In genomic region chr10:101305241-101306230, GRCh38 we compare ENCODE assay signal across 29 cellular contexts. TPM values are rescaled to one million over a fixed set of nuclear protein-coding genes. Genes with fewer than 3 reads are reported as not detected.
DNase-seq lines count a peak whose midpoint lies in the region; ATAC-seq and TF ChIP-seq lines count a peak whose summit lies in the region.
"Had no signal": no experiment of that assay in that cellular context is flagged by ENCODE, and none has a peak within 500 bp of the region (broad histone marks: within the 10 kb centered on the region; RNA-seq: fewer than 3 reads in every experiment).

No MANE protein-coding gene starts in this region.

- H2AFZ ChIP-seq in neural progenitor cell (replicated peaks) = no peak overlapping the region

- no peaks in the 10 kb centered on the region for H3K79me2 ChIP-seq in neural progenitor cell (ENCODE audit: low read depth)

- H3K9ac ChIP-seq in neural progenitor cell = no peak overlapping the region

- H3K27me3 ChIP-seq in cardiac muscle cell (no peaks in the 10 kb centered on the region), ectodermal cell (ENCODE audit: control insufficient read depth, insufficient read depth, low read length, poor library complexity, severe bottlenecking) (peaks cover 29% of the 10 kb centered on the region), neural progenitor cell (peaks cover 34% of the 10 kb centered on the region)

- no peaks in the 10 kb centered on the region for H3K36me3 ChIP-seq in cardiac muscle cell
- no peaks in the 10 kb centered on the region for H3K36me3 ChIP-seq in ectodermal cell (ENCODE audit: control insufficient read depth, insufficient read depth, low read length)
- H3K36me3 ChIP-seq in neural progenitor cell = no peaks in the 10 kb centered on the region
- H3K36me3 ChIP-seq: prostate gland had no signal

- H3K4me3 Mint-ChIP-seq in neural progenitor cell = peak overlapping the region; percentile 48
- H3K4me3 Mint-ChIP-seq: activated CD4-positive, alpha-beta memory T cell treated with anti-CD3 and anti-CD28 coated beads for 36 hours; activated naive CD8-positive, alpha-beta T cell treated with anti-CD3 and anti-CD28 coated beads, Interleukin-2, amount 50 U/mL, for 24 hours; activated T-cell treated with anti-CD3 and anti-CD28 coated beads, Interleukin-2, amount 50 U/mL, for 72 hours; central memory CD8-positive, alpha-beta T cell; immature natural killer cell; stimulated activated memory B cell treated with anti-CD40 and anti-IgM and Interleukin-4, amounts not matched to agents 10 μg/mL and 1 μg/mL and 100 μg/mL, for 72 hours; T-helper 1 cell treated with Interleukin-12 subunit alpha and Interleukin-12 subunit beta and Interleukin-4 antibody, amounts not matched to agents 30 μg/mL and 1 μg/mL, for 36 hours had no signal

- intact Hi-C loops in left ventricle myocardium superior (cut with micrococcal nuclease) = loop anchor here (10.0 kb wide), 1 partner anchor 139 kb away; no protein-coding TSS in a partner anchor

- H3K9me3 ChIP-seq in cardiac muscle cell (ENCODE audit: low read depth) (no peaks in the 10 kb centered on the region), ectodermal cell (ENCODE audit: control insufficient read depth, low read length) (no peaks in the 10 kb centered on the region), neural progenitor cell (ENCODE audit: low read depth) (no peaks in the 10 kb centered on the region)
- H3K9me3 ChIP-seq: prostate gland had no signal

- peak in 1 of 2 donors; percentile 74 for DNase-seq in cardiac muscle cell (ENCODE audit: low read depth in 1 of 2, low spot score in 1 of 2)
- no peak for DNase-seq in left ventricle myocardium superior
- DNase-seq in neural progenitor cell (ENCODE audit: low spot score) = peak; percentile 87
- DNase-seq in NCI-H446 treated with DMSO at 0.1 percent for 48 hours (lab: John Stamatoyannopoulos, UW) = no peak
- no peak for DNase-seq in AG20443 (ENCODE audit: low spot score)
- DNase-seq: 8988T; activated CD4-positive, alpha-beta memory T cell treated with anti-CD3 and anti-CD28 coated beads for 36 hours; activated CD4-positive, CD25-positive, alpha-beta regulatory T cell treated with anti-CD3 and anti-CD28 coated beads, Interleukin-2, amount 50 U/mL, for 72 hours; activated naive CD8-positive, alpha-beta T cell treated with anti-CD3 and anti-CD28 coated beads, Interleukin-2, amount 50 U/mL, for 24 hours; activated T-cell treated with anti-CD3 and anti-CD28 coated beads, Interleukin-2, amount 50 U/mL, for 72 hours; COR-L47; GF-D8; immature natural killer cell; mesenchymal stem cell; NCI-H1092; NCI-H1694 treated with DMSO at 0.1 percent for 48 hours; NCI-H510A; NK-92 treated with Interleukin-12 subunit alpha and Interleukin-12 subunit beta, amount 100 ng/mL, for 24 hours had no signal

- H3K4me1 ChIP-seq in cardiac muscle cell (ENCODE audit: low read depth) (peaks cover 10% of the 10 kb centered on the region), ectodermal cell (ENCODE audit: control insufficient read depth, insufficient read depth, low read length) (peaks cover 43% of the 10 kb centered on the region), neural progenitor cell (peaks cover 37% of the 10 kb centered on the region)

- H3K4me2 ChIP-seq in neural progenitor cell = peak overlapping the region; percentile 59

- no peak for TF ChIP-seq CTCF in cardiac muscle cell (IDR thresholded peaks at IDR 0.05; ENCODE audit: low read depth, low read length)
- no peak for TF ChIP-seq CTCF in neural progenitor cell (IDR thresholded peaks at IDR 0.05)

- H3K27ac Mint-ChIP-seq in neural progenitor cell = no peak overlapping the region
- H3K27ac Mint-ChIP-seq: activated CD4-positive, alpha-beta memory T cell treated with anti-CD3 and anti-CD28 coated beads for 36 hours; activated naive CD8-positive, alpha-beta T cell treated with anti-CD3 and anti-CD28 coated beads, Interleukin-2, amount 50 U/mL, for 24 hours; activated T-cell treated with anti-CD3 and anti-CD28 coated beads, Interleukin-2, amount 50 U/mL, for 72 hours; immature natural killer cell; stimulated activated memory B cell treated with anti-CD40 and anti-IgM and Interleukin-4, amounts not matched to agents 10 μg/mL and 1 μg/mL and 100 μg/mL, for 72 hours; T-helper 1 cell treated with Interleukin-12 subunit alpha and Interleukin-12 subunit beta and Interleukin-4 antibody, amounts not matched to agents 30 μg/mL and 1 μg/mL, for 36 hours had no signal

- H3K27me3 Mint-ChIP-seq in neural progenitor cell (ENCODE audit: insufficient read depth, low read depth) = peaks cover 35% of the 10 kb centered on the region

- H3K9me3 Mint-ChIP-seq in neural progenitor cell = peaks cover 4% of the 10 kb centered on the region
- H3K9me3 Mint-ChIP-seq: activated CD4-positive, alpha-beta memory T cell treated with anti-CD3 and anti-CD28 coated beads for 36 hours; activated naive CD8-positive, alpha-beta T cell treated with anti-CD3 and anti-CD28 coated beads, Interleukin-2, amount 50 U/mL, for 24 hours; activated T-cell treated with anti-CD3 and anti-CD28 coated beads, Interleukin-2, amount 50 U/mL, for 72 hours; central memory CD8-positive, alpha-beta T cell; stimulated activated memory B cell treated with anti-CD40 and anti-IgM and Interleukin-4, amounts not matched to agents 10 μg/mL and 1 μg/mL and 100 μg/mL, for 72 hours; T-helper 1 cell treated with Interleukin-12 subunit alpha and Interleukin-12 subunit beta and Interleukin-4 antibody, amounts not matched to agents 30 μg/mL and 1 μg/mL, for 36 hours had no signal

- peaks cover 29% of the 10 kb centered on the region for H3F3A ChIP-seq in neural progenitor cell (ENCODE audit: low read depth)

- no peak overlapping the region for H3K4me3 ChIP-seq in cardiac muscle cell
- H3K4me3 ChIP-seq in ectodermal cell (ENCODE audit: insufficient read depth, low read depth, low read length) = no peak overlapping the region
- no peak overlapping the region for H3K4me3 ChIP-seq in neural progenitor cell
- H3K4me3 ChIP-seq: K562, prostate gland had no signal

- no peaks in the 10 kb centered on the region for H3K36me3 Mint-ChIP-seq in neural progenitor cell
- H3K36me3 Mint-ChIP-seq: activated CD4-positive, alpha-beta memory T cell treated with anti-CD3 and anti-CD28 coated beads for 36 hours; immature natural killer cell; stimulated activated memory B cell treated with anti-CD40 and anti-IgM and Interleukin-4, amounts not matched to agents 10 μg/mL and 1 μg/mL and 100 μg/mL, for 72 hours had no signal

- peaks cover 47% of the 10 kb centered on the region for H3K4me1 Mint-ChIP-seq in neural progenitor cell

- H3K27ac ChIP-seq in cardiac muscle cell (peak overlapping the region; percentile 42), ectodermal cell (ENCODE audit: insufficient read depth, low read depth, low read length, poor library complexity, severe bottlenecking) (peak overlapping the region; percentile 60), neural progenitor cell (peak overlapping the region; percentile 74)
- H3K27ac ChIP-seq: C4-2B, prostate gland had no signal

- WGBS in ectodermal cell, 2 experiments = 55 to 61% methylated on average over 17 of the region's 17 CpGs

- no peak for ATAC-seq in left ventricle myocardium superior
- no peak for ATAC-seq in GM19324 (IDR thresholded peaks at IDR 0.05; ENCODE audit: low FRiP score, unreplicated experiment)
- no peak for ATAC-seq in GM18870 (IDR thresholded peaks at IDR 0.05; ENCODE audit: unreplicated experiment)
- ATAC-seq: activated naive CD8-positive, alpha-beta T cell treated with anti-CD3 and anti-CD28 coated beads, Interleukin-2, amount 50 U/mL, for 24 hours; activated T-cell treated with anti-CD3 and anti-CD28 coated beads, Interleukin-2, amount 50 U/mL, for 72 hours; K562; left lobe of liver; SK-N-SH treated with all-trans-retinoic acid at 6 μM for 48 hours; stimulated activated memory B cell treated with anti-CD40 and anti-IgM and Interleukin-4, amounts not matched to agents 10 μg/mL and 1 μg/mL and 100 μg/mL, for 72 hours had no signal

- H4K20me1 ChIP-seq in neural progenitor cell (ENCODE audit: low read depth) = peaks cover 8% of the 10 kb centered on the region

RNA-seq across cellular contexts. Expression of gene BTRC, which starts 48.4 kb away (rescaled TPM):
- total RNA-seq in cardiac muscle cell = 14.0 and 21.0 TPM in 2 replicates
- polyA plus RNA-seq in cardiac muscle cell = 21.7 and 22.3 TPM in 2 replicates
- total RNA-seq in left ventricle myocardium superior = 33.2 TPM
- polyA plus RNA-seq in ectodermal cell (2013, experiment 1 of 4) = 29.6 TPM
- polyA plus RNA-seq in ectodermal cell (2013, experiment 2 of 4) = 36.7 TPM
- polyA plus RNA-seq in ectodermal cell (2013, experiment 3 of 4) = 18.6 TPM
- 22.8 TPM for polyA plus RNA-seq in ectodermal cell (2013, experiment 4 of 4)
- 23.5 and 25.4 TPM in 2 replicates for total RNA-seq in neural progenitor cell (ENCODE audit: low replicate concordance)
